Comparison of ENCODE assay signal across 8 cellular contexts in the genomic region with DNA sequence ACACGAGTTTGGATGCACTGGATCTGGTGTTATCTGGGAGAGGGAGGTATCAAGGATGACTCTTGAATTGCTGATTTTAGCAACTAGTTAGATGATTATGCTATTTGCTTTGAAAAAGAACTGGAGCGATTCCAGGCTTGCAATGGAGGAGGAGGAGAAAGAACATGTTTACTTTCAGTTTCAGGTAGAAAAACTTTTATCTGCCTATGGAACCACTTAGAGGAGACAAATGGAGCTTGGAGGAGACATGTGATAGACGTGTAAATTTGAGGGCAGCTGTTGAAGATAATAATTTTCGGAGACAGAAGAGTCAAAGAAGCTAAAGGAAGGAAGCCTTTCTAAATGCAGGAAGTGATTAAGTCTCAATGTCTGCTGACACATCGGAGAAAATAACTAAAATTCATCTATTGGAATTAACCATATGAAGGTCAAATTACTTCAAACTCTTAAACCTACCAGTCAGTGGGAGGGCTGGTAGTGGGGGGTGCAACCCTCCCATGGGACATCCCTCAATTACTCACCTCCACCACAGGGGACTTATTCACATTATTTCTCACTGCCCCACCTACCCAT. TPM values are rescaled to one million over a fixed set of nuclear protein-coding genes. Genes with fewer than 3 reads are reported as not detected.
DNase-seq lines count a peak whose midpoint lies in the region; ATAC-seq and TF ChIP-seq lines count a peak whose summit lies in the region.

No MANE protein-coding gene starts in this region.

- no peak for DNase-seq in CD4-positive, alpha-beta T cell
- DNase-seq in LNCaP clone FGC (ENCODE audit: low read depth), result no peak
- DNase-seq in adipocyte (ENCODE audit: low read depth), result peak; percentile 24
- peak; percentile 45 for DNase-seq in mesenchymal stem cell
- no peak for DNase-seq in superior temporal gyrus (ENCODE audit: extremely low spot score)
- no peak for DNase-seq in NCI-H187 treated with DMSO at 0.1 percent for 48 hours (lab: John Stamatoyannopoulos, UW)
- no peak for DNase-seq in MG63

- peak overlapping the region; percentile 36 for H3K4me2 ChIP-seq in mesenchymal stem cell (ENCODE audit: low read length, poor library complexity, severe bottlenecking)

- H3K4me3 ChIP-seq in LNCaP clone FGC (ENCODE audit: low read depth, low read length) (peak overlapping the region; percentile 29), adipocyte (ENCODE audit: low read length) (peak overlapping the region; percentile 81), mesenchymal stem cell (ENCODE audit: insufficient read depth in 1 of 2, low read depth in 1 of 2, low read length in 2 of 2) (peak overlapping the region in 1 of 2 experiments; percentile 71), MG63 (no peak overlapping the region)

- H3K36me3 Mint-ChIP-seq in CD4-positive, alpha-beta T cell (ENCODE audit: low read depth), result no peaks in the 10 kb centered on the region

- H3K27me3 Mint-ChIP-seq in CD4-positive, alpha-beta T cell, result no peaks in the 10 kb centered on the region

- H3K27ac Mint-ChIP-seq in CD4-positive, alpha-beta T cell, result no peak overlapping the region

- H3K27ac ChIP-seq in CD4-positive, alpha-beta T cell (ENCODE audit: low read depth, low read length), result no peak overlapping the region
- H3K27ac ChIP-seq in mesenchymal stem cell (ENCODE audit: low read length, poor library complexity, severe bottlenecking), result no peak overlapping the region

- H3K4me1 ChIP-seq in adipocyte (ENCODE audit: control insufficient read depth, insufficient read depth, low read length), result peaks cover 7% of the 10 kb centered on the region
- no peaks in the 10 kb centered on the region for H3K4me1 ChIP-seq in mesenchymal stem cell (ENCODE audit: control insufficient read depth, insufficient read depth, low read depth, low read length)

- no peaks in the 10 kb centered on the region for H3K27me3 ChIP-seq in CD4-positive, alpha-beta T cell (ENCODE audit: control insufficient read depth, insufficient read depth, low read length)
- no peaks in the 10 kb centered on the region for H3K27me3 ChIP-seq in adipocyte (replicated peaks; ENCODE audit: control insufficient read depth, insufficient read depth, low read length)
- no peaks in the 10 kb centered on the region for H3K27me3 ChIP-seq in mesenchymal stem cell (ENCODE audit: control insufficient read depth in 1 of 2, insufficient read depth in 1 of 2, low read length in 2 of 2)
- H3K27me3 ChIP-seq in MG63, result no peaks in the 10 kb centered on the region

- no peak overlapping the region for H4K8ac ChIP-seq in mesenchymal stem cell (ENCODE audit: low read length)

- H3K9ac ChIP-seq in adipocyte (ENCODE audit: low read length), result peak overlapping the region; percentile 75
- H3K9ac ChIP-seq in mesenchymal stem cell (ENCODE audit: low read length), result peak overlapping the region; percentile 88

- H2BK15ac ChIP-seq in mesenchymal stem cell (ENCODE audit: low read depth, poor library complexity, severe bottlenecking), result no peak overlapping the region

- peak overlapping the region; percentile 70 for H3K4me3 Mint-ChIP-seq in CD4-positive, alpha-beta T cell

- CTCF ChIA-PET in CD4-positive, alpha-beta T cell (lab: Charles Lee), result interaction anchor here (1.2 kb wide), 1 partner anchor 12 kb away, joined by 3 read pairs; no protein-coding TSS in a partner anchor

- TF ChIP-seq CTCF in CD4-positive, alpha-beta T cell (IDR thresholded peaks at IDR 0.05), result no peak
- TF ChIP-seq CTCF in LNCaP clone FGC (IDR thresholded peaks at IDR 0.05; ENCODE audit: control insufficient read depth, extremely low read depth, insufficient read depth), result no peak

- no peaks in the 10 kb centered on the region for H3K79me1 ChIP-seq in mesenchymal stem cell (replicated peaks; ENCODE audit: low read length, poor library complexity, severe bottlenecking)

- H2BK5ac ChIP-seq in mesenchymal stem cell (ENCODE audit: low read depth, low read length, poor library complexity, severe bottlenecking), result no peak overlapping the region

- no peak overlapping the region for H3K4ac ChIP-seq in mesenchymal stem cell (ENCODE audit: low read depth in 1 of 2, low read length in 2 of 2)

- H3K36me3 ChIP-seq in adipocyte (ENCODE audit: control insufficient read depth, insufficient read depth, low read length, severe bottlenecking), result no peaks in the 10 kb centered on the region
- H3K36me3 ChIP-seq in mesenchymal stem cell (ENCODE audit: control insufficient read depth in 1 of 2, insufficient read depth in 2 of 2, low read depth in 1 of 2, low read length in 2 of 2), result no peaks in the 10 kb centered on the region
- no peaks in the 10 kb centered on the region for H3K36me3 ChIP-seq in MG63

- no peak overlapping the region for H3K14ac ChIP-seq in mesenchymal stem cell (ENCODE audit: low read length in 2 of 2)

- H2AK5ac ChIP-seq in mesenchymal stem cell (ENCODE audit: low read length, severe bottlenecking), result no peak overlapping the region

- H3K9me3 Mint-ChIP-seq in CD4-positive, alpha-beta T cell, result no peaks in the 10 kb centered on the region

- POLR2A ChIA-PET in CD4-positive, alpha-beta T cell (lab: Charles Lee), result no interaction called here

- H2BK120ac ChIP-seq in mesenchymal stem cell (ENCODE audit: low read depth, low read length), result no peak overlapping the region

- no peak overlapping the region for H2AFZ ChIP-seq in mesenchymal stem cell (ENCODE audit: low read depth, low read length)

- peak overlapping the region in 1 of 2 experiments; percentile 23 for H3K18ac ChIP-seq in mesenchymal stem cell (ENCODE audit: low read depth in 1 of 2, low read length in 2 of 2)

- no peak overlapping the region for H2BK12ac ChIP-seq in mesenchymal stem cell (ENCODE audit: low read length in 2 of 2)

- H3K4me1 Mint-ChIP-seq in CD4-positive, alpha-beta T cell (ENCODE audit: low read depth), result peaks cover 9% of the 10 kb centered on the region

- intact Hi-C loops in CD4-positive, alpha-beta T cell (cut with DNase I, micrococcal nuclease), result no loop called here

- H3K9me3 ChIP-seq in CD4-positive, alpha-beta T cell (ENCODE audit: control insufficient read depth, low read length), result no peaks in the 10 kb centered on the region
- H3K9me3 ChIP-seq in adipocyte (ENCODE audit: control insufficient read depth, low read length) (no peaks in the 10 kb centered on the region), mesenchymal stem cell (ENCODE audit: control insufficient read depth, low read length) (no peaks in the 10 kb centered on the region), MG63 (no peaks in the 10 kb centered on the region)

- no peak overlapping the region for H4K91ac ChIP-seq in mesenchymal stem cell (ENCODE audit: low read length)

- 40% methylated on average over 5 of the region's 5 CpGs for WGBS in mesenchymal stem cell

- H3K23ac ChIP-seq in mesenchymal stem cell (ENCODE audit: low read length in 2 of 2), result no peak overlapping the region

- no peak for ATAC-seq in CD4-positive, alpha-beta T cell (ENCODE audit: poor library complexity)
- ATAC-seq in GM19455 (IDR thresholded peaks at IDR 0.05; ENCODE audit: unreplicated experiment), result no peak

RNA-seq across cellular contexts. Expression of gene GNAI1, which starts 56.4 kb away (rescaled TPM):
- 1 to 10 TPM; 1.2 to 2.8 TPM for total RNA-seq in CD4-positive, alpha-beta T cell
- 161 TPM for polyA plus RNA-seq in mesenchymal stem cell (2013, experiment 1 of 2)
- 168 TPM for polyA plus RNA-seq in mesenchymal stem cell (2013, experiment 2 of 2)
- 8.8 and 13.8 TPM in 2 replicates for total RNA-seq in MG63 (2014; rRNA removed; shearing (Covaris generic); ENCODE audit: low replicate concordance)

Comparison
In these comparisons a context has a peak if more than half of its experiments do, and no peak if none do; other contexts are left out.
1. DNase-seq: peak in adipocyte (single experiment) and mesenchymal stem cell (single experiment); none in CD4-positive, alpha-beta T cell (0 of 10), LNCaP clone FGC (single experiment), superior temporal gyrus (single experiment), NCI-H187 treated with DMSO at 0.1 percent for 48 hours (single experiment) and MG63 (single experiment).